ENCODE assay signal across 1 cellular context in genomic region chr1:201108614-201109013, GRCh38.
TF ChIP-seq lines count a peak whose summit lies in the region.

No MANE protein-coding gene starts in this region.

TF ChIP-seq in WTC11, 78 proteins besides CTCF, POLR2A, EP300 and RAD21 (continued from another document):
- no peak for TF ChIP-seq STAT6 (CRISPR knock-in tag; conservative IDR thresholded peaks at IDR 0.05; ENCODE audit: low read depth)
- no peak for TF ChIP-seq PRRX2 (CRISPR knock-in tag; IDR thresholded peaks at IDR 0.05)
- no peak for TF ChIP-seq ZNF423 (CRISPR knock-in tag; IDR thresholded peaks at IDR 0.05)
